ENCODE assay signal across 17 cellular contexts in genomic region chr5:180791611-180792213, GRCh38. TPM values are rescaled to one million over a fixed set of nuclear protein-coding genes. Genes with fewer than 3 reads are reported as not detected.
DNase-seq lines count a peak whose midpoint lies in the region; ATAC-seq, FAIRE-seq and TF ChIP-seq lines count a peak whose summit lies in the region.
"Had no signal": no experiment of that assay in that cellular context is flagged by ENCODE, and none has a peak within 500 bp of the region (broad histone marks: within the 10 kb centered on the region; RNA-seq: fewer than 3 reads in every experiment).

No MANE protein-coding gene starts in this region.

- H3K4me3 ChIP-seq in K562: no peak overlapping the region
- H3K4me3 ChIP-seq: A549, GM23248 had no signal

- H3K9me3 Mint-ChIP-seq in osteocyte (ENCODE audit: unreplicated experiment): no peaks in the 10 kb centered on the region
- H3K9me3 Mint-ChIP-seq in stimulated activated naive B cell treated with anti-CD40 and anti-IgM and Interleukin-4, amounts not matched to agents 10 μg/mL and 1 μg/mL and 100 μg/mL, for 72 hours: no peaks in the 10 kb centered on the region
- no peaks in the 10 kb centered on the region for H3K9me3 Mint-ChIP-seq in endothelial cell (ENCODE audit: unreplicated experiment)
- H3K9me3 Mint-ChIP-seq: CD14-positive monocyte; CD8-positive, alpha-beta memory T cell had no signal

- H3K4me3 Mint-ChIP-seq in osteocyte (ENCODE audit: unreplicated experiment) (no peak overlapping the region), endothelial cell (ENCODE audit: unreplicated experiment) (no peak overlapping the region)
- peak overlapping the region; percentile 25 to 44 for H3K4me3 Mint-ChIP-seq in stimulated activated naive B cell treated with anti-CD40 and anti-IgM and Interleukin-4, amounts not matched to agents 10 μg/mL and 1 μg/mL and 100 μg/mL, for 72 hours
- H3K4me3 Mint-ChIP-seq: CD14-positive monocyte; CD8-positive, alpha-beta memory T cell had no signal

- H3K4me1 Mint-ChIP-seq in osteocyte (ENCODE audit: unreplicated experiment) (peaks cover 51% of the 10 kb centered on the region), endothelial cell (ENCODE audit: unreplicated experiment) (peaks cover 43% of the 10 kb centered on the region)
- peaks cover 39 to 89% of the 10 kb centered on the region in 2 donors for H3K4me1 Mint-ChIP-seq in stimulated activated naive B cell treated with anti-CD40 and anti-IgM and Interleukin-4, amounts not matched to agents 10 μg/mL and 1 μg/mL and 100 μg/mL, for 72 hours

- no peaks in the 10 kb centered on the region for H3K27me3 ChIP-seq in K562 (ENCODE audit: control insufficient read depth in 2 of 2, insufficient read depth in 2 of 2, low read length in 2 of 2)

- H3K27me3 Mint-ChIP-seq in osteocyte (ENCODE audit: unreplicated experiment) (no peaks in the 10 kb centered on the region), endothelial cell (ENCODE audit: unreplicated experiment) (peaks cover 4% of the 10 kb centered on the region)
- H3K27me3 Mint-ChIP-seq in stimulated activated naive B cell treated with anti-CD40 and anti-IgM and Interleukin-4, amounts not matched to agents 10 μg/mL and 1 μg/mL and 100 μg/mL, for 72 hours: no peaks in the 10 kb centered on the region
- H3K27me3 Mint-ChIP-seq: CD8-positive, alpha-beta memory T cell had no signal

- no peak overlapping the region for H3K27ac ChIP-seq in K562 (ENCODE audit: extremely low read depth, low read depth, low read length)
- H3K27ac ChIP-seq: A549, GM23248 had no signal

- no peak overlapping the region; a peak in 1 of 4 replicates for H3K9ac ChIP-seq in K562 (ENCODE audit: insufficient read depth in 1 of 2, low read depth in 2 of 2, low read length in 2 of 2)
- H3K9ac ChIP-seq: GM23248 had no signal

- no peak for TF ChIP-seq POLR2A in K562 (conservative IDR thresholded peaks at IDR 0.05)

- intact Hi-C loops in K562 (cut with micrococcal nuclease): no loop called here

- DNase-seq in K562 (ENCODE audit: extremely low read depth in 1 of 4, low spot score in 3 of 4) (no peak), osteocyte (ENCODE audit: extremely low spot score, unreplicated experiment) (peak; percentile 83), ACHN (no peak), endothelial cell (ENCODE audit: low spot score) (no peak)
- no peak for DNase-seq in stimulated activated naive B cell treated with anti-CD40 and anti-IgM and Interleukin-4, amounts not matched to agents 10 μg/mL and 1 μg/mL and 100 μg/mL, for 72 hours
- DNase-seq: Caco-2; CD8-positive, alpha-beta memory T cell; DND-41; GF-D8; GM23248 had no signal

- no peak overlapping the region for H3K27ac Mint-ChIP-seq in osteocyte (ENCODE audit: unreplicated experiment)
- H3K27ac Mint-ChIP-seq in stimulated activated naive B cell treated with anti-CD40 and anti-IgM and Interleukin-4, amounts not matched to agents 10 μg/mL and 1 μg/mL and 100 μg/mL, for 72 hours: peak overlapping the region; percentile 91
- no peak overlapping the region for H3K27ac Mint-ChIP-seq in endothelial cell (ENCODE audit: unreplicated experiment)

- ATAC-seq in K562 (no peak), esophagus mucosa (peak; percentile 62), GM18502 (IDR thresholded peaks at IDR 0.05; ENCODE audit: poor library complexity, unreplicated experiment) (no peak)
- ATAC-seq in stimulated activated naive B cell treated with anti-CD40 and anti-IgM and Interleukin-4, amounts not matched to agents 10 μg/mL and 1 μg/mL and 100 μg/mL, for 72 hours (replicated peaks): no peak
- ATAC-seq: A549, HCT116 had no signal

- H3K36me3 Mint-ChIP-seq in osteocyte (ENCODE audit: unreplicated experiment): peaks cover 19% of the 10 kb centered on the region
- peaks cover 58 to 73% of the 10 kb centered on the region in 2 donors for H3K36me3 Mint-ChIP-seq in stimulated activated naive B cell treated with anti-CD40 and anti-IgM and Interleukin-4, amounts not matched to agents 10 μg/mL and 1 μg/mL and 100 μg/mL, for 72 hours
- H3K36me3 Mint-ChIP-seq in endothelial cell (ENCODE audit: low read depth, unreplicated experiment): peaks cover 19% of the 10 kb centered on the region

- H4K20me1 ChIP-seq in K562 (replicated peaks; ENCODE audit: control insufficient read depth, insufficient read depth, low read length): no peaks in the 10 kb centered on the region

- FAIRE-seq in K562 (lab: Jason Lieb, UNC): no peak
- FAIRE-seq: A549, H54 had no signal

- TF ChIP-seq RAD21 in K562 (CRISPR knock-in tag; conservative IDR thresholded peaks at IDR 0.05 in 1 of 2, IDR thresholded peaks at IDR 0.05 in 1 of 2): no peak

- CTCF ChIA-PET in K562 (lab: Yijun Ruan, JAX; ENCODE audit: low intra/inter-chr PET ratio): no interaction called here

- POLR2A ChIA-PET in K562 (lab: Yijun Ruan, JAX): interaction anchor here (0.5 to 1.2 kb wide), 6 partner anchors 9 to 383 kb away, joined by 3 to 4 read pairs (median 3); no protein-coding TSS in a partner anchor

- BruUV-seq in K562 (replicated peaks; lab: Mats Ljungman, UMichigan): no TSS peak

- peaks cover 0 to 24% of the 10 kb centered on the region in 2 experiments; a peak in 1 of 5 replicates for H3K4me1 ChIP-seq in K562 (replicated peaks in 1 of 2; ENCODE audit: control insufficient read depth in 2 of 2, insufficient read depth in 2 of 2, low read length in 2 of 2)
- H3K4me1 ChIP-seq: A549 had no signal

- no peak overlapping the region for H3K4me2 ChIP-seq in K562 (ENCODE audit: insufficient read depth, low read length)
- H3K4me2 ChIP-seq: A549 had no signal

- H2AFZ ChIP-seq in K562 (ENCODE audit: low read depth, low read length): no peak overlapping the region
- H2AFZ ChIP-seq: GM23248 had no signal

- WGBS in K562 (ENCODE audit: insufficient coverage, low coverage, missing lambda C conversion rate): 94% methylated on average over 25 of the region's 31 CpGs

- no peak for TF ChIP-seq CTCF in K562 (IDR thresholded peaks at IDR 0.05 in 2 of 3, conservative IDR thresholded peaks at IDR 0.05 in 1 of 3; ENCODE audit: insufficient read depth in 2 of 3, low read depth in 1 of 3, low read length in 3 of 3)
- no peak for TF ChIP-seq CTCF in osteocyte (IDR thresholded peaks at IDR 0.05)
- no peak for TF ChIP-seq CTCF in endothelial cell (IDR thresholded peaks at IDR 0.05; ENCODE audit: unreplicated experiment)

- no peaks in the 10 kb centered on the region for H3K9me3 ChIP-seq in K562 (replicated peaks; ENCODE audit: control insufficient read depth, insufficient read depth, low read depth, low read length)
- H3K9me3 ChIP-seq: A549, Caco-2 had no signal

- TF ChIP-seq EP300 in K562 (IDR thresholded peaks at IDR 0.05; ENCODE audit: low read length): no peak

- peaks cover 44% of the 10 kb centered on the region for H3K79me2 ChIP-seq in K562 (ENCODE audit: control insufficient read depth, insufficient read depth, low read length)

- peaks cover 60% of the 10 kb centered on the region for H3K36me3 ChIP-seq in K562 (ENCODE audit: control insufficient read depth, insufficient read depth, low read length)

- in situ Hi-C loops in K562 (cut with MboI) (no loop called here), ACHN (cut with HindIII; ENCODE audit: low pct_ligation_motif_present, low pct_unique_long_range_greater_than_20kb, low sequenced_read_pairs) (no loop called here)

- H3K9me1 ChIP-seq in K562 (ENCODE audit: control insufficient read depth, insufficient read depth, low read length): no peaks in the 10 kb centered on the region

TF ChIP-seq in K562, 482 proteins besides CTCF, POLR2A, EP300 and RAD21 (continues in another document):
- TF ChIP-seq RBM15 (IDR thresholded peaks at IDR 0.05; ENCODE audit: insufficient read depth, low read length): no peak

RNA-seq across cellular contexts. Expression of gene MGAT1, which starts 10.9 kb away (rescaled TPM):
- total RNA-seq in K562 (2011; cell fraction: chromatin; rRNA removed; ENCODE audit: low replicate concordance): 73.7 and 86.6 TPM in 2 replicates
- total RNA-seq in K562 (2011; cell fraction: nucleolus; rRNA removed): 95.9 and 106 TPM in 2 replicates
- total RNA-seq in K562 (2011; cell fraction: nucleoplasm; rRNA removed): 91.3 and 109 TPM in 2 replicates
- 56.1 and 59.2 TPM in 2 replicates for total RNA-seq in K562 (2014; rRNA removed)
- total RNA-seq in K562 (2014; rRNA removed; fragmentation: Illumina TruSeq; extraction: Trizol): 34.4 and 37.9 TPM in 2 replicates
- total RNA-seq in K562 (2015; rRNA removed; fragmentation: Illumina TruSeq; extraction: Trizol): 49.0 and 50.9 TPM in 2 replicates
- total RNA-seq in K562 (2021): 71.7 and 82.7 TPM in 2 replicates
- 42.9 and 52.4 TPM in 2 replicates for polyA plus RNA-seq in K562 (2011; rRNA removed)
- 63.9 and 119 TPM in 2 replicates for polyA plus RNA-seq in K562 (2011; cell fraction: cytosol; rRNA removed)
- polyA plus RNA-seq in K562 (2011; cell fraction: nucleus; rRNA removed): 59.1 and 67.4 TPM in 2 replicates
- polyA plus RNA-seq in K562 (2012): 75.0 and 92.9 TPM in 2 replicates
- 44.5 and 50.6 TPM in 2 replicates for polyA plus RNA-seq in K562 (2014; fragmentation: Illumina TruSeq; extraction: Trizol)
- polyA plus RNA-seq in K562 (2014; fragmentation: Nextera tagmentation; extraction: Ambion mirVana): 1 to 10 TPM; 3.9 to 5.1 TPM
- polyA plus RNA-seq in K562 (2014; rRNA removed): 64.2 and 72.6 TPM in 2 replicates
- 36.0 and 42.1 TPM in 2 replicates for polyA minus RNA-seq in K562 (2011; rRNA and poly(A)+ RNA removed)
- 40.6 and 47.7 TPM in 2 replicates for polyA minus RNA-seq in K562 (2011; cell fraction: cytosol; rRNA and poly(A)+ RNA removed)
- 18.3 and 30.5 TPM in 2 replicates for polyA minus RNA-seq in K562 (2011; cell fraction: nucleus; rRNA and poly(A)+ RNA removed)
- 64.6 TPM for total RNA-seq in esophagus mucosa
- total RNA-seq in osteocyte: 137 and 140 TPM in 2 replicates
- 115 TPM for total RNA-seq in endothelial cell (ENCODE audit: unreplicated experiment)

RNA-seq across cellular contexts. Expression of gene OR2Y1, which starts 51.9 kb away (rescaled TPM):
- total RNA-seq in K562 (2011; cell fraction: chromatin; rRNA removed; ENCODE audit: low replicate concordance): not detected in 2 replicates
- not detected in 2 replicates for total RNA-seq in K562 (2011; cell fraction: nucleolus; rRNA removed)
- total RNA-seq in K562 (2011; cell fraction: nucleoplasm; rRNA removed): not detected in 2 replicates
- total RNA-seq in K562 (2014; rRNA removed) (not detected in 2 replicates), K562 (2014; rRNA removed; fragmentation: Illumina TruSeq; extraction: Trizol) (not detected in 2 replicates), K562 (2015; rRNA removed; fragmentation: Illumina TruSeq; extraction: Trizol) (not detected in 2 replicates), K562 (2021) (not detected in 2 replicates), esophagus mucosa (not detected), osteocyte (not detected in 2 replicates), endothelial cell (ENCODE audit: unreplicated experiment) (not detected)
- polyA plus RNA-seq in K562 (2011; rRNA removed) (not detected in 2 replicates), K562 (2014; fragmentation: Illumina TruSeq; extraction: Trizol) (not detected in 2 replicates), K562 (2014; fragmentation: Nextera tagmentation; extraction: Ambion mirVana) (not detected), K562 (2014; rRNA removed) (not detected in 2 replicates)
- not detected in 2 replicates for polyA plus RNA-seq in K562 (2011; cell fraction: cytosol; rRNA removed)
- polyA plus RNA-seq in K562 (2011; cell fraction: nucleus; rRNA removed): not detected in 2 replicates
- polyA plus RNA-seq in K562 (2012): not detected in 2 replicates
- polyA minus RNA-seq in K562 (2011; rRNA and poly(A)+ RNA removed): not detected in 2 replicates
- polyA minus RNA-seq in K562 (2011; cell fraction: cytosol; rRNA and poly(A)+ RNA removed): not detected in 2 replicates
- polyA minus RNA-seq in K562 (2011; cell fraction: nucleus; rRNA and poly(A)+ RNA removed): not detected in 2 replicates
- total RNA-seq: Caco-2; CD8-positive, alpha-beta memory T cell; GM23248 had no signal
- polyA plus RNA-seq: A549; BJ; CD14-positive monocyte; CD8-positive, alpha-beta memory T cell; GM23248 had no signal

Comparison
In these comparisons a context has a peak if more than half of its experiments do, and no peak if none do; other contexts are left out.
1. H3K4me3 Mint-ChIP-seq: peak in stimulated activated naive B cell treated with anti-CD40 and anti-IgM and Interleukin-4, amounts not matched to agents 10 μg/mL and 1 μg/mL and 100 μg/mL, for 72 hours (2 of 2); none in osteocyte (single experiment) and endothelial cell (single experiment).